15 cellular contexts compared by ENCODE assay signal in genomic region chr3:50302095-50303037, GRCh38. TPM values are rescaled to one million over a fixed set of nuclear protein-coding genes. Genes with fewer than 3 reads are reported as not detected.
DNase-seq lines count a peak whose midpoint lies in the region; ATAC-seq, FAIRE-seq and TF ChIP-seq lines count a peak whose summit lies in the region.
"Had no signal": no experiment of that assay in that cellular context is flagged by ENCODE, and none has a peak within 500 bp of the region (broad histone marks: within the 10 kb centered on the region; RNA-seq: fewer than 3 reads in every experiment).

No MANE protein-coding gene starts in this region.

- TF ChIP-seq EP300 in K562 (IDR thresholded peaks at IDR 0.05; ENCODE audit: low read length), result no peak

- BruUV-seq in K562 (replicated peaks; lab: Mats Ljungman, UMichigan), result no TSS peak

- in situ Hi-C loops in K562 (cut with MboI), result no loop called here

- no peak overlapping the region for H3K4ac ChIP-seq in trophoblast cell (ENCODE audit: low read depth, low read length)

- H4K12ac ChIP-seq in trophoblast cell (ENCODE audit: low read depth, low read length), result no peak overlapping the region

- H3K27me3 Mint-ChIP-seq in CD4-positive, alpha-beta T cell, result no peaks in the 10 kb centered on the region
- H3K27me3 Mint-ChIP-seq: activated CD8-positive, alpha-beta memory T cell treated with anti-CD3 and anti-CD28 coated beads, Interleukin-2, amount 10 ng/mL, durations not matched to agents 7 days and 5 days; activated naive CD8-positive, alpha-beta T cell treated with anti-CD3 and anti-CD28 coated beads, Interleukin-2, amount 10 ng/mL, durations not matched to agents 7 days and 5 days had no signal

- no peaks in the 10 kb centered on the region for H3K9me1 ChIP-seq in K562 (ENCODE audit: control insufficient read depth, insufficient read depth, low read length)

- peak overlapping the region; percentile 44 for H2AK5ac ChIP-seq in trophoblast cell (ENCODE audit: low read length)

- no peaks in the 10 kb centered on the region for H3K9me3 ChIP-seq in CD4-positive, alpha-beta T cell (ENCODE audit: control insufficient read depth, low read length)
- H3K9me3 ChIP-seq in K562 (replicated peaks; ENCODE audit: control insufficient read depth, insufficient read depth, low read depth, low read length) (no peaks in the 10 kb centered on the region), trophoblast cell (ENCODE audit: insufficient read depth, low read depth, low read length) (peaks cover 7% of the 10 kb centered on the region)

- TF ChIP-seq RAD21 in K562 (CRISPR knock-in tag; conservative IDR thresholded peaks at IDR 0.05 in 1 of 2, IDR thresholded peaks at IDR 0.05 in 1 of 2), result no peak

- no peak overlapping the region for H2BK5ac ChIP-seq in trophoblast cell (ENCODE audit: low read depth, low read length, poor library complexity)

- H3K79me1 ChIP-seq in trophoblast cell (ENCODE audit: low read length), result peaks cover 24% of the 10 kb centered on the region

- no peak overlapping the region for H3K27ac Mint-ChIP-seq in CD4-positive, alpha-beta T cell
- H3K27ac Mint-ChIP-seq: activated CD8-positive, alpha-beta memory T cell treated with anti-CD3 and anti-CD28 coated beads, Interleukin-2, amount 10 ng/mL, durations not matched to agents 7 days and 5 days; activated naive CD8-positive, alpha-beta T cell treated with anti-CD3 and anti-CD28 coated beads, Interleukin-2, amount 10 ng/mL, durations not matched to agents 7 days and 5 days had no signal

- CTCF ChIA-PET in CD4-positive, alpha-beta T cell (lab: Charles Lee), result no interaction called here
- CTCF ChIA-PET in K562 (lab: Yijun Ruan, JAX; ENCODE audit: low intra/inter-chr PET ratio), result no interaction called here

- peak overlapping the region; percentile 68 to 93 for H3K9ac ChIP-seq in K562 (ENCODE audit: insufficient read depth in 1 of 2, low read depth in 2 of 2, low read length in 2 of 2)
- no peak overlapping the region for H3K9ac ChIP-seq in trophoblast cell (ENCODE audit: low read length)

- TF ChIP-seq CTCF in CD4-positive, alpha-beta T cell (IDR thresholded peaks at IDR 0.05), result no peak
- TF ChIP-seq CTCF in K562 (IDR thresholded peaks at IDR 0.05 in 2 of 3, conservative IDR thresholded peaks at IDR 0.05 in 1 of 3; ENCODE audit: insufficient read depth in 2 of 3, low read depth in 1 of 3, low read length in 3 of 3), result no peak

- H4K8ac ChIP-seq in trophoblast cell (ENCODE audit: low read depth, low read length), result no peak overlapping the region

- H3K27me3 ChIP-seq in CD4-positive, alpha-beta T cell (ENCODE audit: control insufficient read depth, insufficient read depth, low read length), result no peaks in the 10 kb centered on the region
- H3K27me3 ChIP-seq in K562 (ENCODE audit: control insufficient read depth in 2 of 2, insufficient read depth in 2 of 2, low read length in 2 of 2) (no peaks in the 10 kb centered on the region), trophoblast cell (ENCODE audit: insufficient read depth, low read length) (no peaks in the 10 kb centered on the region)

- TF ChIP-seq POLR2A in K562 (conservative IDR thresholded peaks at IDR 0.05), result no peak

- H3K4me3 ChIP-seq in K562 (peak overlapping the region; percentile 45), trophoblast cell (ENCODE audit: low read depth, low read length) (no peak overlapping the region)
- H3K4me3 ChIP-seq: HAP-1 had no signal

- H2AFZ ChIP-seq in K562 (ENCODE audit: low read depth, low read length) (no peak overlapping the region), trophoblast cell (ENCODE audit: insufficient read depth, low read length, poor library complexity) (no peak overlapping the region)

- POLR2A ChIA-PET in CD4-positive, alpha-beta T cell (lab: Charles Lee), result interaction anchor here (1.4 kb wide), 1 partner anchor 19 kb away, joined by 4 read pairs; no protein-coding TSS in a partner anchor
- POLR2A ChIA-PET in K562 (lab: Yijun Ruan, JAX), result interaction anchor here (0.5 to 1.5 kb wide), 10 partner anchors 11 to 69 kb away, joined by 3 to 5 read pairs (median 4); partner anchors contain the start of gene LSMEM2

- H3K27ac ChIP-seq in CD4-positive, alpha-beta T cell (ENCODE audit: low read depth, low read length), result no peak overlapping the region
- H3K27ac ChIP-seq in K562 (ENCODE audit: extremely low read depth, low read depth, low read length) (peak overlapping the region; percentile 83), trophoblast cell (ENCODE audit: low read depth, low read length) (no peak overlapping the region)

- H3K79me2 ChIP-seq in K562 (ENCODE audit: control insufficient read depth, insufficient read depth, low read length) (peaks cover 47% of the 10 kb centered on the region), trophoblast cell (ENCODE audit: control insufficient read depth, insufficient read depth, low read length, poor library complexity) (peaks cover 3% of the 10 kb centered on the region)

- no peaks in the 10 kb centered on the region for H3K9me3 Mint-ChIP-seq in CD4-positive, alpha-beta T cell
- H3K9me3 Mint-ChIP-seq: activated naive CD8-positive, alpha-beta T cell treated with anti-CD3 and anti-CD28 coated beads, Interleukin-2, amount 10 ng/mL, durations not matched to agents 7 days and 5 days had no signal

- H3K4me2 ChIP-seq in K562 (ENCODE audit: insufficient read depth, low read length) (peak overlapping the region; percentile 80), trophoblast cell (ENCODE audit: low read length) (no peak overlapping the region)

- H3K4me3 Mint-ChIP-seq in CD4-positive, alpha-beta T cell, result peak overlapping the region; percentile 39
- H3K4me3 Mint-ChIP-seq: activated CD8-positive, alpha-beta memory T cell treated with anti-CD3 and anti-CD28 coated beads, Interleukin-2, amount 10 ng/mL, durations not matched to agents 7 days and 5 days; activated naive CD8-positive, alpha-beta T cell treated with anti-CD3 and anti-CD28 coated beads, Interleukin-2, amount 10 ng/mL, durations not matched to agents 7 days and 5 days had no signal

- no peak for FAIRE-seq in K562 (lab: Jason Lieb, UNC)
- FAIRE-seq: GM12892 had no signal

- H2BK120ac ChIP-seq in trophoblast cell (ENCODE audit: insufficient read depth, low read length, poor library complexity), result no peak overlapping the region

- no peak overlapping the region for H2BK12ac ChIP-seq in trophoblast cell (ENCODE audit: low read length)

- no peak overlapping the region for H3K18ac ChIP-seq in trophoblast cell (ENCODE audit: low read length)

- H3K4me1 ChIP-seq in K562 (replicated peaks in 1 of 2; ENCODE audit: control insufficient read depth in 2 of 2, insufficient read depth in 2 of 2, low read length in 2 of 2) (peaks cover 25 to 52% of the 10 kb centered on the region in 2 experiments; a peak in 4 of 5 replicates), trophoblast cell (ENCODE audit: control insufficient read depth in 1 of 2, insufficient read depth in 2 of 2, low read length in 2 of 2) (peaks cover 19 to 24% of the 10 kb centered on the region in 2 experiments)

- no peak overlapping the region for H3K14ac ChIP-seq in trophoblast cell (ENCODE audit: low read length)

- 77% methylated on average over 16 of the region's 33 CpGs for WGBS in K562 (ENCODE audit: insufficient coverage, low coverage, missing lambda C conversion rate)
- no CpG with 5 or more reads among the region's 33 CpGs for WGBS in trophoblast cell (ENCODE audit: extremely low coverage, insufficient coverage, insufficient read length)

- H3K36me3 Mint-ChIP-seq in CD4-positive, alpha-beta T cell (ENCODE audit: low read depth), result peaks cover 7% of the 10 kb centered on the region
- H3K36me3 Mint-ChIP-seq: activated naive CD8-positive, alpha-beta T cell treated with anti-CD3 and anti-CD28 coated beads, Interleukin-2, amount 10 ng/mL, durations not matched to agents 7 days and 5 days had no signal

- intact Hi-C loops in CD4-positive, alpha-beta T cell (cut with DNase I, micrococcal nuclease), result loop anchor here in 1 of 2 experiments (1.0 kb wide), 1 partner anchor 17 kb away; no protein-coding TSS in a partner anchor
- intact Hi-C loops in K562 (cut with micrococcal nuclease), result no loop called here

- ATAC-seq in CD4-positive, alpha-beta T cell (ENCODE audit: poor library complexity), result no peak
- no peak for ATAC-seq in K562
- no peak for ATAC-seq in GM21723 (IDR thresholded peaks at IDR 0.05; ENCODE audit: unreplicated experiment)
- no peak for ATAC-seq in HG02938 (IDR thresholded peaks at IDR 0.05; ENCODE audit: unreplicated experiment)
- ATAC-seq: activated CD8-positive, alpha-beta memory T cell treated with anti-CD3 and anti-CD28 coated beads, Interleukin-2, amount 10 ng/mL, durations not matched to agents 7 days and 5 days had no signal

- H3K23ac ChIP-seq in trophoblast cell (ENCODE audit: low read length), result no peak overlapping the region

- no peak for DNase-seq in CD4-positive, alpha-beta T cell
- DNase-seq in K562 (ENCODE audit: extremely low read depth in 1 of 4, low spot score in 3 of 4), result no peak
- peak; percentile 50 for DNase-seq in islet precursor cell
- no peak for DNase-seq in trophoblast cell
- no peak for DNase-seq in SIG-M5 (lab: John Stamatoyannopoulos, UW)
- no peak for DNase-seq in stimulated activated CD4-positive, alpha-beta T cell treated with anti-CD3 and anti-CD28 coated beads, Interleukin-1b, Interleukin-23, amount 100 ng/mL, for 48 hours
- DNase-seq: activated CD8-positive, alpha-beta memory T cell treated with anti-CD3 and anti-CD28 coated beads, Interleukin-2, amount 10 ng/mL, durations not matched to agents 7 days and 5 days; activated naive CD8-positive, alpha-beta T cell treated with anti-CD3 and anti-CD28 coated beads, Interleukin-2, amount 10 ng/mL, durations not matched to agents 7 days and 5 days; glutamatergic neuron; NCI-H524 treated with DMSO at 0.1 percent for 48 hours; RPMI8226 had no signal

- H4K91ac ChIP-seq in trophoblast cell (ENCODE audit: low read depth, low read length), result no peak overlapping the region

- peaks cover 30% of the 10 kb centered on the region for H3K4me1 Mint-ChIP-seq in CD4-positive, alpha-beta T cell (ENCODE audit: low read depth)

- H3K36me3 ChIP-seq in K562 (ENCODE audit: control insufficient read depth, insufficient read depth, low read length) (peaks cover 12% of the 10 kb centered on the region; the same call in 2 of the 3 replicates), trophoblast cell (ENCODE audit: control insufficient read depth in 1 of 2, insufficient read depth in 2 of 2, low read length in 2 of 2) (no peaks in the 10 kb centered on the region)
- H3K36me3 ChIP-seq: HAP-1 had no signal

- H4K20me1 ChIP-seq in K562 (replicated peaks; ENCODE audit: control insufficient read depth, insufficient read depth, low read length), result no peaks in the 10 kb centered on the region

RNA-seq across cellular contexts. Expression of gene HYAL1, which starts 1.0 kb away (rescaled TPM):
- total RNA-seq in CD4-positive, alpha-beta T cell, result under 1 TPM in 1 of 2 experiments, not detected in 1; 0.38 TPM
- total RNA-seq in K562 (2011; cell fraction: chromatin; rRNA removed; ENCODE audit: low replicate concordance), result 6.0 and 12.8 TPM in 2 replicates
- 15.3 and 15.9 TPM in 2 replicates for total RNA-seq in K562 (2011; cell fraction: nucleolus; rRNA removed)
- total RNA-seq in K562 (2011; cell fraction: nucleoplasm; rRNA removed), result 11.7 and 12.2 TPM in 2 replicates
- 5.4 and 8.0 TPM in 2 replicates for total RNA-seq in K562 (2014; rRNA removed)
- 2.9 and 3.3 TPM in 2 replicates for total RNA-seq in K562 (2014; rRNA removed; fragmentation: Illumina TruSeq; extraction: Trizol)
- 4.7 and 5.3 TPM in 2 replicates for total RNA-seq in K562 (2015; rRNA removed; fragmentation: Illumina TruSeq; extraction: Trizol)
- total RNA-seq in K562 (2021), result 8.3 and 8.4 TPM in 2 replicates
- polyA plus RNA-seq in K562 (2011; rRNA removed), result 3.1 and 5.7 TPM in 2 replicates
- 4.7 and 6.0 TPM in 2 replicates for polyA plus RNA-seq in K562 (2011; cell fraction: cytosol; rRNA removed)
- polyA plus RNA-seq in K562 (2011; cell fraction: nucleus; rRNA removed), result 7.4 and 8.4 TPM in 2 replicates
- polyA plus RNA-seq in K562 (2012), result 4.4 and 7.4 TPM in 2 replicates
- 7.5 and 7.7 TPM in 2 replicates for polyA plus RNA-seq in K562 (2014; fragmentation: Illumina TruSeq; extraction: Trizol)
- 1 to 10 TPM; 1.4 to 1.6 TPM for polyA plus RNA-seq in K562 (2014; fragmentation: Nextera tagmentation; extraction: Ambion mirVana)
- polyA plus RNA-seq in K562 (2014; rRNA removed), result 7.9 and 8.5 TPM in 2 replicates
- polyA minus RNA-seq in K562 (2011; rRNA and poly(A)+ RNA removed), result 3.6 and 4.0 TPM in 2 replicates
- 1.7 and 5.0 TPM in 2 replicates for polyA minus RNA-seq in K562 (2011; cell fraction: cytosol; rRNA and poly(A)+ RNA removed)
- polyA minus RNA-seq in K562 (2011; cell fraction: nucleus; rRNA and poly(A)+ RNA removed), result 3.1 and 9.3 TPM in 2 replicates
- polyA plus RNA-seq in trophoblast cell (2013), result 0.62 and 0.75 TPM in 2 replicates

RNA-seq across cellular contexts. Expression of gene HYAL3, which starts 3.2 kb away (rescaled TPM):
- 1 to 10 TPM; 3.0 to 3.2 TPM for total RNA-seq in CD4-positive, alpha-beta T cell
- 5.1 and 18.1 TPM in 2 replicates for total RNA-seq in K562 (2011; cell fraction: chromatin; rRNA removed; ENCODE audit: low replicate concordance)
- 10.5 and 12.3 TPM in 2 replicates for total RNA-seq in K562 (2011; cell fraction: nucleolus; rRNA removed)
- total RNA-seq in K562 (2011; cell fraction: nucleoplasm; rRNA removed), result 6.0 and 7.5 TPM in 2 replicates
- total RNA-seq in K562 (2014; rRNA removed) (6.8 and 12.8 TPM in 2 replicates), K562 (2014; rRNA removed; fragmentation: Illumina TruSeq; extraction: Trizol) (2.1 and 2.4 TPM in 2 replicates), K562 (2015; rRNA removed; fragmentation: Illumina TruSeq; extraction: Trizol) (8.3 and 9.1 TPM in 2 replicates), K562 (2021) (7.0 and 9.8 TPM in 2 replicates)
- polyA plus RNA-seq in K562 (2011; rRNA removed) (5.4 and 6.8 TPM in 2 replicates), K562 (2014; fragmentation: Illumina TruSeq; extraction: Trizol) (9.1 and 9.8 TPM in 2 replicates), K562 (2014; fragmentation: Nextera tagmentation; extraction: Ambion mirVana) (1 to 10 TPM in 1 of 2 experiments, under 1 TPM in 1; 0.38 to 1.0 TPM), K562 (2014; rRNA removed) (9.0 and 16.5 TPM in 2 replicates)
- 10.7 and 28.9 TPM in 2 replicates for polyA plus RNA-seq in K562 (2011; cell fraction: cytosol; rRNA removed)
- polyA plus RNA-seq in K562 (2011; cell fraction: nucleus; rRNA removed), result 11.9 and 20.3 TPM in 2 replicates
- 8.0 and 13.8 TPM in 2 replicates for polyA plus RNA-seq in K562 (2012)
- polyA minus RNA-seq in K562 (2011; rRNA and poly(A)+ RNA removed), result 1.7 and 2.9 TPM in 2 replicates
- 3.8 and 4.4 TPM in 2 replicates for polyA minus RNA-seq in K562 (2011; cell fraction: cytosol; rRNA and poly(A)+ RNA removed)
- 5.4 and 6.2 TPM in 2 replicates for polyA minus RNA-seq in K562 (2011; cell fraction: nucleus; rRNA and poly(A)+ RNA removed)
- polyA plus RNA-seq in trophoblast cell (2013), result 10.8 and 11.2 TPM in 2 replicates

RNA-seq across cellular contexts. Expression of gene NAA80, which starts 3.2 kb away (rescaled TPM):
- 10 to 100 TPM; 47.0 to 48.8 TPM for total RNA-seq in CD4-positive, alpha-beta T cell
- 16.2 and 63.0 TPM in 2 replicates for total RNA-seq in K562 (2011; cell fraction: chromatin; rRNA removed; ENCODE audit: low replicate concordance)
- 43.6 and 46.5 TPM in 2 replicates for total RNA-seq in K562 (2011; cell fraction: nucleolus; rRNA removed)
- total RNA-seq in K562 (2011; cell fraction: nucleoplasm; rRNA removed), result 23.6 and 28.2 TPM in 2 replicates
- 12.8 and 19.6 TPM in 2 replicates for total RNA-seq in K562 (2014; rRNA removed)
- total RNA-seq in K562 (2014; rRNA removed; fragmentation: Illumina TruSeq; extraction: Trizol), result 3.6 and 4.5 TPM in 2 replicates
- 7.7 and 8.4 TPM in 2 replicates for total RNA-seq in K562 (2015; rRNA removed; fragmentation: Illumina TruSeq; extraction: Trizol)
- total RNA-seq in K562 (2021), result 17.1 and 20.8 TPM in 2 replicates
- polyA plus RNA-seq in K562 (2011; rRNA removed), result 8.6 and 21.4 TPM in 2 replicates
- 18.4 and 19.8 TPM in 2 replicates for polyA plus RNA-seq in K562 (2011; cell fraction: cytosol; rRNA removed)
- polyA plus RNA-seq in K562 (2011; cell fraction: nucleus; rRNA removed), result 94.4 and 123 TPM in 2 replicates
- polyA plus RNA-seq in K562 (2012), result 14.0 and 25.1 TPM in 2 replicates
- 18.1 and 23.5 TPM in 2 replicates for polyA plus RNA-seq in K562 (2014; fragmentation: Illumina TruSeq; extraction: Trizol)
- polyA plus RNA-seq in K562 (2014; fragmentation: Nextera tagmentation; extraction: Ambion mirVana), result 1 to 10 TPM in 1 of 2 experiments, under 1 TPM in 1; 0.82 to 1.7 TPM
- polyA plus RNA-seq in K562 (2014; rRNA removed), result 13.6 and 24.0 TPM in 2 replicates
- 7.3 and 8.6 TPM in 2 replicates for polyA minus RNA-seq in K562 (2011; rRNA and poly(A)+ RNA removed)
- polyA minus RNA-seq in K562 (2011; cell fraction: cytosol; rRNA and poly(A)+ RNA removed), result 5.2 and 5.9 TPM in 2 replicates
- polyA minus RNA-seq in K562 (2011; cell fraction: nucleus; rRNA and poly(A)+ RNA removed), result 27.1 and 33.3 TPM in 2 replicates
- polyA plus RNA-seq in trophoblast cell (2013), result 17.6 and 17.7 TPM in 2 replicates

RNA-seq across cellular contexts. Expression of gene IFRD2, which starts 10.1 kb away (rescaled TPM):
- 10 to 100 TPM; 30.0 to 30.4 TPM for total RNA-seq in CD4-positive, alpha-beta T cell
- total RNA-seq in K562 (2011; cell fraction: chromatin; rRNA removed; ENCODE audit: low replicate concordance), result 134 and 435 TPM in 2 replicates
- total RNA-seq in K562 (2011; cell fraction: nucleolus; rRNA removed), result 318 and 350 TPM in 2 replicates
- 152 and 197 TPM in 2 replicates for total RNA-seq in K562 (2011; cell fraction: nucleoplasm; rRNA removed)
- 75.1 and 91.2 TPM in 2 replicates for total RNA-seq in K562 (2014; rRNA removed)
- 31.2 and 42.6 TPM in 2 replicates for total RNA-seq in K562 (2014; rRNA removed; fragmentation: Illumina TruSeq; extraction: Trizol)
- total RNA-seq in K562 (2015; rRNA removed; fragmentation: Illumina TruSeq; extraction: Trizol), result 54.4 and 57.2 TPM in 2 replicates
- 115 and 116 TPM in 2 replicates for total RNA-seq in K562 (2021)
- 44.6 and 56.2 TPM in 2 replicates for polyA plus RNA-seq in K562 (2011; rRNA removed)
- polyA plus RNA-seq in K562 (2011; cell fraction: cytosol; rRNA removed), result 47.8 and 103 TPM in 2 replicates
- polyA plus RNA-seq in K562 (2011; cell fraction: nucleus; rRNA removed), result 475 and 549 TPM in 2 replicates
- polyA plus RNA-seq in K562 (2012), result 69.2 and 72.6 TPM in 2 replicates
- polyA plus RNA-seq in K562 (2014; fragmentation: Illumina TruSeq; extraction: Trizol), result 52.8 and 58.1 TPM in 2 replicates
- 10 to 100 TPM; 30.5 to 41.0 TPM for polyA plus RNA-seq in K562 (2014; fragmentation: Nextera tagmentation; extraction: Ambion mirVana)
- polyA plus RNA-seq in K562 (2014; rRNA removed), result 79.9 and 91.5 TPM in 2 replicates
- polyA minus RNA-seq in K562 (2011; rRNA and poly(A)+ RNA removed), result 20.2 and 31.4 TPM in 2 replicates
- polyA minus RNA-seq in K562 (2011; cell fraction: cytosol; rRNA and poly(A)+ RNA removed), result 26.1 and 29.9 TPM in 2 replicates
- 118 and 130 TPM in 2 replicates for polyA minus RNA-seq in K562 (2011; cell fraction: nucleus; rRNA and poly(A)+ RNA removed)
- polyA plus RNA-seq in trophoblast cell (2013), result 36.9 and 37.3 TPM in 2 replicates

RNA-seq across cellular contexts. Expression of gene HYAL2, which starts 20.2 kb away (rescaled TPM):
- 1 to 10 TPM; 1.1 to 1.2 TPM for total RNA-seq in CD4-positive, alpha-beta T cell
- total RNA-seq in K562 (2011; cell fraction: chromatin; rRNA removed; ENCODE audit: low replicate concordance), result 8.0 and 38.1 TPM in 2 replicates
- total RNA-seq in K562 (2011; cell fraction: nucleolus; rRNA removed), result 51.5 and 52.6 TPM in 2 replicates
- total RNA-seq in K562 (2011; cell fraction: nucleoplasm; rRNA removed), result 19.1 and 27.8 TPM in 2 replicates
- total RNA-seq in K562 (2014; rRNA removed) (18.4 and 22.7 TPM in 2 replicates), K562 (2014; rRNA removed; fragmentation: Illumina TruSeq; extraction: Trizol) (3.1 and 4.0 TPM in 2 replicates), K562 (2015; rRNA removed; fragmentation: Illumina TruSeq; extraction: Trizol) (11.2 and 11.4 TPM in 2 replicates), K562 (2021) (12.4 and 13.3 TPM in 2 replicates)
- polyA plus RNA-seq in K562 (2011; rRNA removed) (13.4 and 18.8 TPM in 2 replicates), K562 (2014; fragmentation: Illumina TruSeq; extraction: Trizol) (10.2 and 13.1 TPM in 2 replicates), K562 (2014; fragmentation: Nextera tagmentation; extraction: Ambion mirVana) (under 1 TPM in 1 of 2 experiments, not detected in 1; 0.36 TPM), K562 (2014; rRNA removed) (11.4 and 19.4 TPM in 2 replicates)
- polyA plus RNA-seq in K562 (2011; cell fraction: cytosol; rRNA removed), result 24.8 and 51.5 TPM in 2 replicates
- 18.0 and 26.1 TPM in 2 replicates for polyA plus RNA-seq in K562 (2011; cell fraction: nucleus; rRNA removed)
- polyA plus RNA-seq in K562 (2012), result 10.3 and 10.6 TPM in 2 replicates
- polyA minus RNA-seq in K562 (2011; rRNA and poly(A)+ RNA removed), result 9.3 and 12.8 TPM in 2 replicates
- 13.1 and 14.7 TPM in 2 replicates for polyA minus RNA-seq in K562 (2011; cell fraction: cytosol; rRNA and poly(A)+ RNA removed)
- 14.7 and 16.8 TPM in 2 replicates for polyA minus RNA-seq in K562 (2011; cell fraction: nucleus; rRNA and poly(A)+ RNA removed)
- 41.6 and 41.7 TPM in 2 replicates for polyA plus RNA-seq in trophoblast cell (2013)
